In genomic region chr1:26692211-26692792, GRCh38 we compare ENCODE assay signal across 1 cellular context.
TF ChIP-seq lines count a peak whose summit lies in the region.

No MANE protein-coding gene starts in this region.

TF ChIP-seq in K562, 482 proteins besides CTCF, POLR2A, EP300 and RAD21 (continued from another document and continues in another):
- TF ChIP-seq, protein P1, sequence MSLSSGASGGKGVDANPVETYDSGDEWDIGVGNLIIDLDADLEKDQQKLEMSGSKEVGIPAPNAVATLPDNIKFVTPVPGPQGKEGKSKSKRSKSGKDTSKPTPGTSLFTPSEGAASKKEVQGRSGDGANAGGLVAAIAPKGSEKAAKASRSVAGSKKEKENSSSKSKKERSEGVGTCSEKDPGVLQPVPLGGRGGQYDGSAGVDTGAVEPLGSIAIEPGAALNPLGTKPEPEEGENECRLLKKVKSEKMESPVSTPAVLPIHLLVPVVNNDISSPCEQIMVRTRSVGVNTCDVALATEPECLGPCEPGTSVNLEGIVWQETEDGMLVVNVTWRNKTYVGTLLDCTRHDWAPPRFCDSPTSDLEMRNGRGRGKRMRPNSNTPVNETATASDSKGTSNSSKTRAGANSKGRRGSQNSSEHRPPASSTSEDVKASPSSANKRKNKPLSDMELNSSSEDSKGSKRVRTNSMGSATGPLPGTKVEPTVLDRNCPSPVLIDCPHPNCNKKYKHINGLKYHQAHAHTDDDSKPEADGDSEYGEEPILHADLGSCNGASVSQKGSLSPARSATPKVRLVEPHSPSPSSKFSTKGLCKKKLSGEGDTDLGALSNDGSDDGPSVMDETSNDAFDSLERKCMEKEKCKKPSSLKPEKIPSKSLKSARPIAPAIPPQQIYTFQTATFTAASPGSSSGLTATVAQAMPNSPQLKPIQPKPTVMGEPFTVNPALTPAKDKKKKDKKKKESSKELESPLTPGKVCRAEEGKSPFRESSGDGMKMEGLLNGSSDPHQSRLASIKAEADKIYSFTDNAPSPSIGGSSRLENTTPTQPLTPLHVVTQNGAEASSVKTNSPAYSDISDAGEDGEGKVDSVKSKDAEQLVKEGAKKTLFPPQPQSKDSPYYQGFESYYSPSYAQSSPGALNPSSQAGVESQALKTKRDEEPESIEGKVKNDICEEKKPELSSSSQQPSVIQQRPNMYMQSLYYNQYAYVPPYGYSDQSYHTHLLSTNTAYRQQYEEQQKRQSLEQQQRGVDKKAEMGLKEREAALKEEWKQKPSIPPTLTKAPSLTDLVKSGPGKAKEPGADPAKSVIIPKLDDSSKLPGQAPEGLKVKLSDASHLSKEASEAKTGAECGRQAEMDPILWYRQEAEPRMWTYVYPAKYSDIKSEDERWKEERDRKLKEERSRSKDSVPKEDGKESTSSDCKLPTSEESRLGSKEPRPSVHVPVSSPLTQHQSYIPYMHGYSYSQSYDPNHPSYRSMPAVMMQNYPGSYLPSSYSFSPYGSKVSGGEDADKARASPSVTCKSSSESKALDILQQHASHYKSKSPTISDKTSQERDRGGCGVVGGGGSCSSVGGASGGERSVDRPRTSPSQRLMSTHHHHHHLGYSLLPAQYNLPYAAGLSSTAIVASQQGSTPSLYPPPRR (CRISPR knock-in tag; IDR thresholded peaks at IDR 0.05; ENCODE audit: borderline replicate concordance) = no peak
- TF ChIP-seq RUNX1 (IDR thresholded peaks at IDR 0.05; ENCODE audit: low read depth) (no peak), NFIC (IDR thresholded peaks at IDR 0.05) (0 out of 2 replicates have a peak, but pooled peaks have one; percentile 37), ZNF445 (CRISPR knock-in tag; IDR thresholded peaks at IDR 0.05; ENCODE audit: low read depth) (no peak), ARNT (IDR thresholded peaks at IDR 0.05) (peak; percentile 89 to 97), ATF6 (CRISPR knock-in tag; IDR thresholded peaks at IDR 0.05) (no peak), TEAD2 (tag; IDR thresholded peaks at IDR 0.05) (0 out of 2 replicates have a peak, but pooled peaks have one; percentile 30), ERF (CRISPR knock-in tag; IDR thresholded peaks at IDR 0.05) (no peak), MTA3 (IDR thresholded peaks at IDR 0.05; ENCODE audit: borderline replicate concordance) (peak; percentile 91; the same call in 1 of the 2 replicates), LCOR (CRISPR knock-in tag; IDR thresholded peaks at IDR 0.05) (no peak; the same call in 1 of the 2 replicates), EP400 (IDR thresholded peaks at IDR 0.05) (peak; percentile 36), POU5F1 (IDR thresholded peaks at IDR 0.05; ENCODE audit: borderline replicate concordance, low read depth, low read length, partially characterized antibody) (peak; percentile 34), ELK1 (CRISPR knock-in tag; IDR thresholded peaks at IDR 0.05) (no peak), TBL1XR1 (IDR thresholded peaks at IDR 0.05; ENCODE audit: low read length in 2 of 2) (no peak), ILF3 (IDR thresholded peaks at IDR 0.05; ENCODE audit: borderline replicate concordance) (no peak), ETS2 (tag; IDR thresholded peaks at IDR 0.05; ENCODE audit: borderline replicate concordance, poor library complexity, severe bottlenecking) (no peak), GTF2A2 (tag; IDR thresholded peaks at IDR 0.05) (no peak), ZNF12 (CRISPR knock-in tag; IDR thresholded peaks at IDR 0.05) (no peak), NONO (IDR thresholded peaks at IDR 0.05; ENCODE audit: low read depth in 2 of 2, low read length in 1 of 2) (0 out of 4 replicates have a peak, but pooled peaks of 1 of the 2 experiments have one; percentile 8), ATF1 (CRISPR knock-in tag; IDR thresholded peaks at IDR 0.05) (no peak), ATF1 (tag; IDR thresholded peaks at IDR 0.05) (peak; percentile 62), FOXK1 (CRISPR knock-in tag; IDR thresholded peaks at IDR 0.05; ENCODE audit: borderline replicate concordance) (no peak), CBX3 (IDR thresholded peaks at IDR 0.05; ENCODE audit: borderline replicate concordance in 1 of 2, low read length in 2 of 2) (peak in 1 of 2 experiments; percentile 76; a peak in 2 of 3 replicates), MCM7 (IDR thresholded peaks at IDR 0.05) (no peak), CHD1 (IDR thresholded peaks at IDR 0.05; ENCODE audit: low read length) (no peak), MEIS2 (IDR thresholded peaks at IDR 0.05; ENCODE audit: partially characterized antibody) (peak; percentile 86), HMGN3 (IDR thresholded peaks at IDR 0.05; ENCODE audit: borderline replicate concordance, extremely low read depth, insufficient read length, low read depth, low read length) (no peak), GATAD2B (IDR thresholded peaks at IDR 0.05; ENCODE audit: borderline replicate concordance) (no peak; the same call in 1 of the 2 replicates), ZFP1 (CRISPR knock-in tag; IDR thresholded peaks at IDR 0.05) (no peak), BRF2 (IDR thresholded peaks at IDR 0.05; ENCODE audit: borderline replicate concordance, insufficient read depth, insufficient read length) (no peak), TAF7 (tag; IDR thresholded peaks at IDR 0.05) (no peak; the same call in none of the 2 replicates), RBM34 (IDR thresholded peaks at IDR 0.05; ENCODE audit: borderline replicate concordance, insufficient read depth, low read length) (no peak), BMI1 (IDR thresholded peaks at IDR 0.05; ENCODE audit: low read length) (no peak), HDAC1 (IDR thresholded peaks at IDR 0.05) (0 out of 4 replicates have a peak, but pooled peaks of 1 of the 2 experiments have one; percentile 55), TFAP4 (CRISPR knock-in tag; IDR thresholded peaks at IDR 0.05; ENCODE audit: borderline replicate concordance) (peak; percentile 57; the same call in 1 of the 2 replicates), SIN3A (IDR thresholded peaks at IDR 0.05; ENCODE audit: borderline replicate concordance in 2 of 2, control insufficient read depth in 1 of 2, low read depth in 2 of 2, low read length in 2 of 2) (peak in 1 of 2 experiments; percentile 59; a peak in 2 of 4 replicates), NR4A1 (CRISPR knock-in tag; IDR thresholded peaks at IDR 0.05) (no peak), NR4A1 (tag; IDR thresholded peaks at IDR 0.05) (no peak), ZNF551 (CRISPR knock-in tag; IDR thresholded peaks at IDR 0.05) (no peak), ZNF212 (CRISPR knock-in tag; IDR thresholded peaks at IDR 0.05) (no peak), RFX7 (CRISPR knock-in tag; IDR thresholded peaks at IDR 0.05) (no peak), ZNF316 (IDR thresholded peaks at IDR 0.05) (no peak), HDAC2 (IDR thresholded peaks at IDR 0.05) (no peak; the same call in 1 of the 2 replicates), SRF (CRISPR knock-in tag; IDR thresholded peaks at IDR 0.05) (no peak; a peak in 2 of 4 replicates), ZC3H8 (IDR thresholded peaks at IDR 0.05) (no peak), KDM5B (IDR thresholded peaks at IDR 0.05; ENCODE audit: insufficient replicate concordance, low read depth, low read length) (peak; percentile 37)
- TF ChIP-seq, protein P2, sequence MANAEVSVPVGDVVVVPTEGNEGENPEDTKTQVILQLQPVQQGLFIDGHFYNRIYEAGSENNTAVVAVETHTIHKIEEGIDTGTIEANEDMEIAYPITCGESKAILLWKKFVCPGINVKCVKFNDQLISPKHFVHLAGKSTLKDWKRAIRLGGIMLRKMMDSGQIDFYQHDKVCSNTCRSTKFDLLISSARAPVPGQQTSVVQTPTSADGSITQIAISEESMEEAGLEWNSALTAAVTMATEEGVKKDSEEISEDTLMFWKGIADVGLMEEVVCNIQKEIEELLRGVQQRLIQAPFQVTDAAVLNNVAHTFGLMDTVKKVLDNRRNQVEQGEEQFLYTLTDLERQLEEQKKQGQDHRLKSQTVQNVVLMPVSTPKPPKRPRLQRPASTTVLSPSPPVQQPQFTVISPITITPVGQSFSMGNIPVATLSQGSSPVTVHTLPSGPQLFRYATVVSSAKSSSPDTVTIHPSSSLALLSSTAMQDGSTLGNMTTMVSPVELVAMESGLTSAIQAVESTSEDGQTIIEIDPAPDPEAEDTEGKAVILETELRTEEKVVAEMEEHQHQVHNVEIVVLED (CRISPR knock-in tag; IDR thresholded peaks at IDR 0.05) = no peak; the same call in 1 of the 2 replicates
- TF ChIP-seq, protein P3, sequence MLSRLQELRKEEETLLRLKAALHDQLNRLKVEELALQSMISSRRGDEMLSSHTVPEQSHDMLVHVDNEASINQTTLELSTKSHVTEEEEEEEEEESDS (CRISPR knock-in tag; IDR thresholded peaks at IDR 0.05) = no peak
- TF ChIP-seq, protein P4, sequence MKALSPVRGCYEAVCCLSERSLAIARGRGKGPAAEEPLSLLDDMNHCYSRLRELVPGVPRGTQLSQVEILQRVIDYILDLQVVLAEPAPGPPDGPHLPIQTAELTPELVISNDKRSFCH (CRISPR knock-in tag; IDR thresholded peaks at IDR 0.05) = no peak
- TF ChIP-seq, protein P4 (tag; IDR thresholded peaks at IDR 0.05) = no peak; the same call in 1 of the 2 replicates
- TF ChIP-seq, protein P5, sequence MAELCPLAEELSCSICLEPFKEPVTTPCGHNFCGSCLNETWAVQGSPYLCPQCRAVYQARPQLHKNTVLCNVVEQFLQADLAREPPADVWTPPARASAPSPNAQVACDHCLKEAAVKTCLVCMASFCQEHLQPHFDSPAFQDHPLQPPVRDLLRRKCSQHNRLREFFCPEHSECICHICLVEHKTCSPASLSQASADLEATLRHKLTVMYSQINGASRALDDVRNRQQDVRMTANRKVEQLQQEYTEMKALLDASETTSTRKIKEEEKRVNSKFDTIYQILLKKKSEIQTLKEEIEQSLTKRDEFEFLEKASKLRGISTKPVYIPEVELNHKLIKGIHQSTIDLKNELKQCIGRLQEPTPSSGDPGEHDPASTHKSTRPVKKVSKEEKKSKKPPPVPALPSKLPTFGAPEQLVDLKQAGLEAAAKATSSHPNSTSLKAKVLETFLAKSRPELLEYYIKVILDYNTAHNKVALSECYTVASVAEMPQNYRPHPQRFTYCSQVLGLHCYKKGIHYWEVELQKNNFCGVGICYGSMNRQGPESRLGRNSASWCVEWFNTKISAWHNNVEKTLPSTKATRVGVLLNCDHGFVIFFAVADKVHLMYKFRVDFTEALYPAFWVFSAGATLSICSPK (IDR thresholded peaks at IDR 0.05; ENCODE audit: borderline replicate concordance) = no peak
- TF ChIP-seq, protein P6, sequence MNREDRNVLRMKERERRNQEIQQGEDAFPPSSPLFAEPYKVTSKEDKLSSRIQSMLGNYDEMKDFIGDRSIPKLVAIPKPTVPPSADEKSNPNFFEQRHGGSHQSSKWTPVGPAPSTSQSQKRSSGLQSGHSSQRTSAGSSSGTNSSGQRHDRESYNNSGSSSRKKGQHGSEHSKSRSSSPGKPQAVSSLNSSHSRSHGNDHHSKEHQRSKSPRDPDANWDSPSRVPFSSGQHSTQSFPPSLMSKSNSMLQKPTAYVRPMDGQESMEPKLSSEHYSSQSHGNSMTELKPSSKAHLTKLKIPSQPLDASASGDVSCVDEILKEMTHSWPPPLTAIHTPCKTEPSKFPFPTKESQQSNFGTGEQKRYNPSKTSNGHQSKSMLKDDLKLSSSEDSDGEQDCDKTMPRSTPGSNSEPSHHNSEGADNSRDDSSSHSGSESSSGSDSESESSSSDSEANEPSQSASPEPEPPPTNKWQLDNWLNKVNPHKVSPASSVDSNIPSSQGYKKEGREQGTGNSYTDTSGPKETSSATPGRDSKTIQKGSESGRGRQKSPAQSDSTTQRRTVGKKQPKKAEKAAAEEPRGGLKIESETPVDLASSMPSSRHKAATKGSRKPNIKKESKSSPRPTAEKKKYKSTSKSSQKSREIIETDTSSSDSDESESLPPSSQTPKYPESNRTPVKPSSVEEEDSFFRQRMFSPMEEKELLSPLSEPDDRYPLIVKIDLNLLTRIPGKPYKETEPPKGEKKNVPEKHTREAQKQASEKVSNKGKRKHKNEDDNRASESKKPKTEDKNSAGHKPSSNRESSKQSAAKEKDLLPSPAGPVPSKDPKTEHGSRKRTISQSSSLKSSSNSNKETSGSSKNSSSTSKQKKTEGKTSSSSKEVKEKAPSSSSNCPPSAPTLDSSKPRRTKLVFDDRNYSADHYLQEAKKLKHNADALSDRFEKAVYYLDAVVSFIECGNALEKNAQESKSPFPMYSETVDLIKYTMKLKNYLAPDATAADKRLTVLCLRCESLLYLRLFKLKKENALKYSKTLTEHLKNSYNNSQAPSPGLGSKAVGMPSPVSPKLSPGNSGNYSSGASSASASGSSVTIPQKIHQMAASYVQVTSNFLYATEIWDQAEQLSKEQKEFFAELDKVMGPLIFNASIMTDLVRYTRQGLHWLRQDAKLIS (CRISPR knock-in tag; IDR thresholded peaks at IDR 0.05) = no peak
